In genomic region chr17:82754297-82755208, GRCh38 we compare ENCODE assay signal across 11 cellular contexts. TPM values are rescaled to one million over a fixed set of nuclear protein-coding genes. Genes with fewer than 3 reads are reported as not detected.
DNase-seq lines count a peak whose midpoint lies in the region; ATAC-seq and TF ChIP-seq lines count a peak whose summit lies in the region.
"Had no signal": no experiment of that assay in that cellular context is flagged by ENCODE, and none has a peak within 500 bp of the region (broad histone marks: within the 10 kb centered on the region; RNA-seq: fewer than 3 reads in every experiment).

No MANE protein-coding gene starts in this region.

- peak overlapping the region; percentile 26; the same call in 1 of the 2 replicates for H3K27ac ChIP-seq in SK-N-MC
- no peak overlapping the region for H3K27ac ChIP-seq in spleen

- TF ChIP-seq POLR2A in spleen (IDR thresholded peaks at IDR 0.05) = no peak

- H3K9me3 Mint-ChIP-seq in activated T-cell treated with anti-CD3 and anti-CD28 coated beads, Interleukin-2, amount 50 U/mL, for 4 hours = no peaks in the 10 kb centered on the region
- peaks cover 11% of the 10 kb centered on the region for H3K9me3 Mint-ChIP-seq in glutamatergic neuron (ENCODE audit: unreplicated experiment)
- H3K9me3 Mint-ChIP-seq: activated naive CD4-positive, alpha-beta T cell treated with anti-CD3 and anti-CD28 coated beads, Interleukin-2, amount 50 U/mL, for 72 hours had no signal

- 88 to 91% (median 89%) methylated on average over 19 of the region's 19 CpGs for WGBS in spleen, 5 donors

- H3K4me1 ChIP-seq in spleen = peaks cover 10 to 31% (median 20%) of the 10 kb centered on the region in 6 donors

- no peak overlapping the region for H3K9ac ChIP-seq in SK-N-MC (ENCODE audit: insufficient read length)

- no peaks in the 10 kb centered on the region for H3K27me3 ChIP-seq in spleen (replicated peaks in 1 of 7)

- intact Hi-C loops in spleen (cut with DNase I; ENCODE audit: low total_unique reads) = loop anchor here (10.0 kb wide), 1 partner anchor 100 kb away; no protein-coding TSS in a partner anchor

- peak overlapping the region; percentile 65 for H3K27ac Mint-ChIP-seq in glutamatergic neuron (ENCODE audit: unreplicated experiment)

- H3K36me3 ChIP-seq in SK-N-MC (ENCODE audit: insufficient read depth, low read length) (peaks cover 13% of the 10 kb centered on the region; the same call in 1 of the 2 replicates), spleen (peaks cover 0 to 22% (median 2%) of the 10 kb centered on the region in 6 donors)

- peaks cover 25% of the 10 kb centered on the region for H3K4me1 Mint-ChIP-seq in activated T-cell treated with anti-CD3 and anti-CD28 coated beads, Interleukin-2, amount 50 U/mL, for 4 hours (ENCODE audit: low read depth)
- peaks cover 20% of the 10 kb centered on the region for H3K4me1 Mint-ChIP-seq in glutamatergic neuron (ENCODE audit: low read depth, unreplicated experiment)

- no peak for DNase-seq in activated T-cell treated with anti-CD3 and anti-CD28 coated beads, Interleukin-2, amount 50 U/mL, for 4 hours
- DNase-seq in activated T-cell treated with anti-CD3 and anti-CD28 coated beads for 4 hours (no peak), SK-N-MC (ENCODE audit: low read depth, low spot score) (no peak), glutamatergic neuron (peak; percentile 57), retina (peak; percentile 22), spleen (no peak), NCI-H2107 (lab: John Stamatoyannopoulos, UW) (no peak)
- DNase-seq: RPMI8226; stimulated activated CD4-positive, alpha-beta T cell treated with anti-CD3 and anti-CD28 coated beads, Interleukin-4, amount 100 ng/mL, for 1 hour had no signal

- TF ChIP-seq CTCF in glutamatergic neuron (IDR thresholded peaks at IDR 0.05; ENCODE audit: partially characterized antibody, unreplicated experiment) (no peak), spleen (IDR thresholded peaks at IDR 0.05 in 8 of 11, conservative IDR thresholded peaks at IDR 0.05 in 3 of 11) (no peak)

- H3K4me3 ChIP-seq in SK-N-MC (peak overlapping the region; percentile 23; the same call in 1 of the 2 replicates), spleen (no peak overlapping the region)

- H3K9me3 ChIP-seq in SK-N-MC (ENCODE audit: low read depth, low read length) = no peaks in the 10 kb centered on the region
- no peaks in the 10 kb centered on the region for H3K9me3 ChIP-seq in spleen

- no peaks in the 10 kb centered on the region for H3K27me3 Mint-ChIP-seq in activated T-cell treated with anti-CD3 and anti-CD28 coated beads, Interleukin-2, amount 50 U/mL, for 4 hours (ENCODE audit: low read depth)
- peaks cover 18% of the 10 kb centered on the region for H3K27me3 Mint-ChIP-seq in glutamatergic neuron (ENCODE audit: unreplicated experiment)

- peaks cover 10% of the 10 kb centered on the region for H3K36me3 Mint-ChIP-seq in activated T-cell treated with anti-CD3 and anti-CD28 coated beads, Interleukin-2, amount 50 U/mL, for 4 hours (ENCODE audit: insufficient read depth)
- no peaks in the 10 kb centered on the region for H3K36me3 Mint-ChIP-seq in glutamatergic neuron (ENCODE audit: unreplicated experiment)

- peak overlapping the region; percentile 48 for H3K4me3 Mint-ChIP-seq in activated T-cell treated with anti-CD3 and anti-CD28 coated beads, Interleukin-2, amount 50 U/mL, for 4 hours
- peak overlapping the region; percentile 82 for H3K4me3 Mint-ChIP-seq in glutamatergic neuron (ENCODE audit: unreplicated experiment)

- ATAC-seq in activated T-cell treated with anti-CD3 and anti-CD28 coated beads, Interleukin-2, amount 50 U/mL, for 4 hours = no peak
- ATAC-seq in HG03378 (IDR thresholded peaks at IDR 0.05; ENCODE audit: unreplicated experiment) = no peak

RNA-seq across cellular contexts. Expression of gene TBCD, which starts 2.7 kb away (rescaled TPM):
- 10 to 100 TPM; 63.5 to 76.7 (median 66.1) TPM for total RNA-seq in activated T-cell treated with anti-CD3 and anti-CD28 coated beads, Interleukin-2, amount 50 U/mL, for 4 hours
- 118 TPM for total RNA-seq in glutamatergic neuron (ENCODE audit: unreplicated experiment)
- 100 to 1,000 TPM in 3 of 7 donors, 10 to 100 TPM in 4; 55.6 to 149 (median 84.5) TPM for total RNA-seq in spleen
- 100 to 1,000 TPM; 117 to 207 (median 195) TPM for polyA plus RNA-seq in spleen

RNA-seq across cellular contexts. Expression of gene FN3K, which starts 19.1 kb away (rescaled TPM):
- total RNA-seq in activated T-cell treated with anti-CD3 and anti-CD28 coated beads, Interleukin-2, amount 50 U/mL, for 4 hours = 1 to 10 TPM in 2 of 3 donors, under 1 TPM in 1; 0.79 to 1.3 (median 1.0) TPM
- total RNA-seq in glutamatergic neuron (ENCODE audit: unreplicated experiment) (33.7 TPM), spleen (10 to 100 TPM in 2 of 7 donors, 1 to 10 TPM in 5; 1.4 to 14.1 (median 6.6) TPM)
- 1 to 10 TPM; 1.7 to 3.4 (median 2.1) TPM for polyA plus RNA-seq in spleen

RNA-seq across cellular contexts. Expression of gene FN3KRP, which starts 38.0 kb away (rescaled TPM):
- total RNA-seq in activated T-cell treated with anti-CD3 and anti-CD28 coated beads, Interleukin-2, amount 50 U/mL, for 4 hours = 10 to 100 TPM; 34.9 to 43.8 (median 36.0) TPM
- 28.1 TPM for total RNA-seq in glutamatergic neuron (ENCODE audit: unreplicated experiment)
- total RNA-seq in spleen = 10 to 100 TPM; 16.3 to 35.1 (median 21.2) TPM
- polyA plus RNA-seq in spleen = 10 to 100 TPM; 25.4 to 33.3 (median 27.4) TPM

RNA-seq across cellular contexts. Expression of gene RAB40B, which starts 56.1 kb away (rescaled TPM):
- 1 to 10 TPM; 3.8 to 4.8 (median 4.1) TPM for total RNA-seq in activated T-cell treated with anti-CD3 and anti-CD28 coated beads, Interleukin-2, amount 50 U/mL, for 4 hours
- total RNA-seq in glutamatergic neuron (ENCODE audit: unreplicated experiment) (14.6 TPM), spleen (10 to 100 TPM in 2 of 7 donors, 1 to 10 TPM in 5; 4.1 to 13.6 (median 5.5) TPM)
- polyA plus RNA-seq in spleen = 1 to 10 TPM; 5.3 to 8.6 (median 8.5) TPM

Comparison
In these comparisons a context has a peak if more than half of its experiments do, and no peak if none do; other contexts are left out.
1. DNase-seq: peak in glutamatergic neuron (single experiment) and retina (single experiment); none in activated T-cell treated with anti-CD3 and anti-CD28 coated beads, Interleukin-2, amount 50 U/mL, for 4 hours (single experiment), activated T-cell treated with anti-CD3 and anti-CD28 coated beads for 4 hours (single experiment), SK-N-MC (single experiment), spleen (single experiment) and NCI-H2107 (single experiment).